25 cellular contexts compared by ENCODE assay signal in genomic region chr5:125967576-125967975, GRCh38.
"Had no signal": no experiment of that assay in that cellular context is flagged by ENCODE, and none has a peak within 500 bp of the region (broad histone marks: within the 10 kb centered on the region; RNA-seq: fewer than 3 reads in every experiment).

No MANE protein-coding gene starts in this region.

- H3K4me1 Mint-ChIP-seq: naive B cell; natural killer cell; stimulated activated naive B cell treated with anti-CD40 and anti-IgM and Interleukin-4, amounts not matched to agents 10 μg/mL and 1 μg/mL and 100 μg/mL, for 72 hours had no signal

- H3K9me3 Mint-ChIP-seq: stimulated activated naive B cell treated with anti-CD40 and anti-IgM and Interleukin-4, amounts not matched to agents 10 μg/mL and 1 μg/mL and 100 μg/mL, for 72 hours had no signal

- H3K4me2 ChIP-seq: smooth muscle cell had no signal

- H3K36me3 Mint-ChIP-seq: naive B cell; natural killer cell; stimulated activated naive B cell treated with anti-CD40 and anti-IgM and Interleukin-4, amounts not matched to agents 10 μg/mL and 1 μg/mL and 100 μg/mL, for 72 hours had no signal

- H3K27ac ChIP-seq: left lung, ovary, right atrium auricular region, right lobe of liver, stomach, testis, thyroid gland, upper lobe of right lung had no signal

- H3K9me3 ChIP-seq: left lung, ovary, right atrium auricular region, right lobe of liver, stomach, testis, thyroid gland, upper lobe of right lung had no signal

- H3K4me3 ChIP-seq: left lung, lung, ovary, right atrium auricular region, right lobe of liver, smooth muscle cell, stomach, testis, thyroid gland, upper lobe of right lung had no signal

- H3K36me3 ChIP-seq: left lung, ovary, right atrium auricular region, right lobe of liver, stomach, thyroid gland, upper lobe of right lung had no signal

- ATAC-seq: left colon; left lung; natural killer cell; right lobe of liver; stimulated activated naive B cell treated with anti-CD40 and anti-IgM and Interleukin-4, amounts not matched to agents 10 μg/mL and 1 μg/mL and 100 μg/mL, for 72 hours; stimulated activated naive CD8-positive, alpha-beta T cell treated with anti-CD3 and anti-CD28 coated beads, Interleukin-15, Interleukin-2, amounts not matched to agents 100 U/mL and 50 U/mL, for 24 hours; upper lobe of right lung had no signal

- H3K4me1 ChIP-seq: left lung, right atrium auricular region, right lobe of liver, stomach, testis, upper lobe of right lung had no signal

- H3K4me3 Mint-ChIP-seq: mesothelial cell of epicardium; natural killer cell; stimulated activated naive B cell treated with anti-CD40 and anti-IgM and Interleukin-4, amounts not matched to agents 10 μg/mL and 1 μg/mL and 100 μg/mL, for 72 hours had no signal

- H3K27me3 Mint-ChIP-seq: progenitor cell of endocrine pancreas had no signal

- DNase-seq: hippocampal formation; kidney glomerular epithelial cell; left colon; left lung; mesendoderm; naive B cell; natural killer cell; ovary; right lobe of liver; stimulated activated CD4-positive, alpha-beta T cell treated with anti-CD3 and anti-CD28 coated beads, Interleukin-1b, Interleukin-23, amount 100 ng/mL, for 48 hours; stimulated activated CD4-positive, alpha-beta T cell treated with anti-CD3 and anti-CD28 coated beads, Interleukin-4, amount 100 ng/mL, for 1 hour; stimulated activated naive B cell treated with anti-CD40 and anti-IgM and Interleukin-4, amounts not matched to agents 10 μg/mL and 1 μg/mL and 100 μg/mL, for 72 hours; stimulated activated naive CD8-positive, alpha-beta T cell treated with anti-CD3 and anti-CD28 coated beads, Interleukin-15, Interleukin-2, amounts not matched to agents 100 U/mL and 50 U/mL, for 24 hours; stomach; testis; thyroid gland; trophoblast cell; upper lobe of right lung had no signal

- H3K27ac Mint-ChIP-seq: mesothelial cell of epicardium; natural killer cell; progenitor cell of endocrine pancreas; stimulated activated naive B cell treated with anti-CD40 and anti-IgM and Interleukin-4, amounts not matched to agents 10 μg/mL and 1 μg/mL and 100 μg/mL, for 72 hours had no signal

- FAIRE-seq: keratinocyte, urothelium cell line had no signal

- H3K27me3 ChIP-seq: left lung, ovary, right atrium auricular region, right lobe of liver, stomach, testis, thyroid gland, upper lobe of right lung had no signal
